Comparison of ENCODE assay signal across 8 cellular contexts in the genomic region with DNA sequence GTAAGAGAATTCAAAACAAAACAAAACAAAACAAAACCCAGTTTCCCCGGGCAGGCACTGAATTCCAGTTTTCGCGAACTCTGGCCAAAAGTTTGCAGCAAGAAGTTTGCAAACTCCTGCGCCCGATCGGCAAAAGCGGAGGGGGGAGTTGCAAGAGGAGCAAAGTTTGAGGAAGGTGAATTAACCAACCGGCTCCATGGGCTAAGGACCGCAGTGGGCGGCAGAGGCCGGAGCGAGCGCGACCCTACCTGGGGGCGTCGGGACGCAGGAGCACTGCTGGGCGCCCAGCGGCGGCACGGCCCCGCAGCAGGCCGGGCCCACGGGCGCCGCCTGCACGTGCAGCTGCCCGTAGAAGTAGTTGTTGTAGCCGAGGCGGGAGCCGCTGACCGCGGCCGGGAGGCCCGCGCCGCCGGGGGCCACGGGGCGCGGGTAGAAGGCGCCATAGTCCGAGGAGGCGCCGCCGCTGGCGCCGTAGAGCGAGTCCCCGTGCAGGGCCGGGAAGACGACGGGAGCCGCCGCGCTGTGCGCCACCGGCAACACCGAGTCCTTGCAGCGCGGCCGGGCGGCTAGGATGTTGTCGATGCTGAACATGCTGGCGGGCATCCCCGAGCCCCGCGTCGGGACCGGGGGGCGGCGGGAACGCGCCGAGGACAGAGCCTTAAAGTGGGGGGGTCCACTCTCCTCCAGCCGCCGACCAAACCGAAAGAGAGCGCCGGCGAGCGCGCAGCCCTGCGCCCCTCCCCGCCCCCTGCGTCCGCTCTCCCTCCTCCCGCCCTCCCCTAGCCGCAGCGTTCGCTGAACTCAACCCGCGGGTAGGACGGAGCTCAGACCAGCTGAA. TPM values are rescaled to one million over a fixed set of nuclear protein-coding genes. Genes with fewer than 3 reads are reported as not detected.
DNase-seq lines count a peak whose midpoint lies in the region; ATAC-seq and TF ChIP-seq lines count a peak whose summit lies in the region.

A gene (minus strand): TSS at position 701 of the 838 bp plus-strand sequence. CDS start 98 bp downstream, at position 603.

- ATAC-seq in activated B cell treated with CpG ODN at 0.5 μM for 24 hours (ENCODE audit: low read depth) = no peak
- ATAC-seq in heart right ventricle = peak; percentile 60 to 89 (median 76)

- POLR2A ChIA-PET in activated B cell treated with CpG ODN at 0.5 μM for 24 hours (lab: Charles Lee) = no interaction called here

- H3K27me3 Mint-ChIP-seq in activated B cell treated with CpG ODN at 0.5 μM for 24 hours = peaks cover 72% of the 10 kb centered on the region

- TF ChIP-seq CTCF in activated B cell treated with CpG ODN at 0.5 μM for 24 hours (IDR thresholded peaks at IDR 0.05) (no peak), heart right ventricle (IDR thresholded peaks at IDR 0.05) (no peak)

- H3K36me3 Mint-ChIP-seq in activated B cell treated with CpG ODN at 0.5 μM for 24 hours (ENCODE audit: low read depth) = no peaks in the 10 kb centered on the region

- in situ Hi-C loops in HAP-1 (cut with MboI; ENCODE audit: low sequenced_read_pairs) = no loop called here

- H3K9me3 ChIP-seq in HAP-1 (no peaks in the 10 kb centered on the region), heart right ventricle (no peaks in the 10 kb centered on the region)

- no peak for TF ChIP-seq POLR2A in erythroblast (IDR thresholded peaks at IDR 0.05; ENCODE audit: low read length)

- 0 to 1% methylated on average over 71 to 94 of the region's 94 CpGs for WGBS in heart right ventricle, 2 donors

- H3K9me3 Mint-ChIP-seq in activated B cell treated with CpG ODN at 0.5 μM for 24 hours = no peaks in the 10 kb centered on the region

- peaks cover 19% of the 10 kb centered on the region for H3K4me1 Mint-ChIP-seq in activated B cell treated with CpG ODN at 0.5 μM for 24 hours

- H3K27ac Mint-ChIP-seq in activated B cell treated with CpG ODN at 0.5 μM for 24 hours = no peak within 1 kb of the TSS

- intact Hi-C loops in activated B cell treated with CpG ODN at 0.5 μM for 24 hours (cut with micrococcal nuclease) (no loop called here), heart right ventricle (cut with DNase I) (no loop called here)

- peak within 1 kb of the TSS; percentile 31 for H3K4me3 ChIP-seq in HAP-1
- H3K4me3 ChIP-seq in heart right ventricle = peak within 1 kb of the TSS; percentile 16 to 62 (median 56)

- H3K4me1 ChIP-seq in HAP-1 (peaks cover 3% of the 10 kb centered on the region; the same call in 1 of the 2 replicates), heart right ventricle (peaks cover 0 to 44% (median 35%) of the 10 kb centered on the region in 9 donors)

- DNase-seq in 8988T (peak; percentile 78), HAP-1 (ENCODE audit: low spot score in 2 of 2) (peak; percentile 50 to 69), activated B cell treated with CpG ODN at 0.5 μM for 24 hours (no peak), heart right ventricle (peak; percentile 42 to 46), retina (peak; percentile 81), mesenteric fat pad (ENCODE audit: low spot score) (no peak), erythroblast (lab: John Stamatoyannopoulos, UW) (no peak), cerebellar cortex (ENCODE audit: low spot score) (no peak)

- H3K27ac ChIP-seq in heart right ventricle = peak within 1 kb of the TSS in 3 of 10 donors; percentile 19 to 47 (median 40)

- H3K27me3 ChIP-seq in HAP-1 (ENCODE audit: low read depth) (peaks cover 88% of the 10 kb centered on the region), heart right ventricle (peaks cover 57 to 100% (median 100%) of the 10 kb centered on the region in 7 donors)

- H3K4me3 Mint-ChIP-seq in activated B cell treated with CpG ODN at 0.5 μM for 24 hours = peak within 1 kb of the TSS; percentile 71

- CTCF ChIA-PET in activated B cell treated with CpG ODN at 0.5 μM for 24 hours (lab: Charles Lee) = no interaction called here

- H3K36me3 ChIP-seq in HAP-1 (replicated peaks) (no peaks in the 10 kb centered on the region), heart right ventricle (no peaks in the 10 kb centered on the region)

RNA-seq across cellular contexts. Expression of the gene that starts here (rescaled TPM):
- not detected in 2 replicates for total RNA-seq in activated B cell treated with CpG ODN at 0.5 μM for 24 hours
- total RNA-seq in heart right ventricle = under 1 TPM in 6 of 10 donors, not detected in 4; 0.25 to 0.54 (median 0.35) TPM
- under 1 TPM in 1 of 2 donors, not detected in 1; 0.06 TPM for polyA plus RNA-seq in heart right ventricle
- total RNA-seq in mesenteric fat pad = 1.7 TPM

Comparison
In these comparisons a context has a peak if more than half of its experiments do, and no peak if none do; other contexts are left out.
1. Peak in DNase-seq, ATAC-seq and H3K4me3 ChIP-seq in heart right ventricle; RNA of the gene not detected or under 1 TPM.
2. DNase-seq: peak in 8988T (single experiment), HAP-1 (2 of 2) and retina (single experiment); none in activated B cell treated with CpG ODN at 0.5 μM for 24 hours (single experiment), mesenteric fat pad (single experiment), erythroblast (0 of 2) and cerebellar cortex (single experiment).